ENCODE assay signal across 30 cellular contexts in the genomic region with DNA sequence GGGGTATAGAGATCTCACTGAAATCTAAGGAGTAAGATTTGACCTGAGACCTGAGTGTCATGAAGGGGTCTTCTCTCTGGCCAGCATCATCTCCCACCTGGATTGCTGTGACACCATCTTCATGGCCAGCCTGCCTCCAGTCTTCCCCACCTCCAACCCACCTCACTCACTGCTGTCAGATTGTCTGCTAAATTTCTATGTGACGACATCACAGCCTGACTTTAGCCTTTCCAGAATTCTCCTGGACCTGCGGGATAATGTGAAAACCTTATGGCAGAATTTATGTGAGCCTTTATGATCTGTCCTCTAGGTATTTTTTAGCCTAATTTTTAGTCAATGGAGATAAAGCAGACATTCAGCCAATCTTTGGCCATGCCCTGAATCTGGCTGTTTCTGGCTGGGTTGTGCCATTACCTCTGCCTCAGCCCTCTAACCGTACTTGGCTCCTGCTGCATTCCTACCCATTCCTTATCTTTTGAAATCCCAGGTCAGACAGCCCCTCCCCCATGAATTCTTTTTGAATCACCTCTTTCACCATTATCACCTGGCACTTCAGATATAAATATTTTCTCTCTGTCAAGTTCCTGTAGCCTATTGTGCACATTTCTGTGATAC.
"Had no signal": no experiment of that assay in that cellular context is flagged by ENCODE, and none has a peak within 500 bp of the region (broad histone marks: within the 10 kb centered on the region; RNA-seq: fewer than 3 reads in every experiment).

No MANE protein-coding gene starts in this region.

- ATAC-seq: activated T-cell treated with anti-CD3 and anti-CD28 coated beads, Interleukin-2, amount 50 U/mL, for 4 hours; activated T-helper 17 cell treated with anti-CD3 and anti-CD28 coated beads, Interleukin-2, amount 50 U/mL, for 72 hours; effector memory CD8-positive, alpha-beta T cell; esophagus mucosa; sciatic nerve; stimulated activated effector memory CD8-positive, alpha-beta T cell treated with anti-CD3 and anti-CD28 coated beads, Interleukin-12 subunit alpha, Interleukin-12 subunit beta, amount 100 ng/mL, for 72 hours; T-helper 17 cell had no signal

- H3K27ac Mint-ChIP-seq: activated CD4-positive, alpha-beta memory T cell treated with anti-CD3 and anti-CD28 coated beads for 36 hours; activated CD4-positive, alpha-beta T cell treated with anti-CD3 and anti-CD28 coated beads, Interleukin-2, amount 10 ng/mL, durations not matched to agents 24 days and 14 days; activated T-helper 17 cell treated with anti-CD3 and anti-CD28 coated beads, Interleukin-2, amount 50 U/mL, for 72 hours; effector memory CD8-positive, alpha-beta T cell; naive B cell; nephron progenitor cell; stimulated activated effector memory CD8-positive, alpha-beta T cell treated with anti-CD3 and anti-CD28 coated beads, Interleukin-12 subunit alpha, Interleukin-12 subunit beta, amount 100 ng/mL, for 72 hours; stimulated activated naive CD8-positive, alpha-beta T cell treated with anti-CD3 and anti-CD28 coated beads, Interleukin-15, Interleukin-2, amounts not matched to agents 100 ng/mL and 50 ng/mL, for 24 hours; T-helper 17 cell had no signal

- H3K27me3 ChIP-seq: heart right ventricle, pancreas, upper lobe of left lung had no signal

- DNase-seq: activated CD4-positive, alpha-beta memory T cell treated with anti-CD3 and anti-CD28 coated beads for 36 hours; activated CD4-positive, alpha-beta T cell treated with anti-CD3 and anti-CD28 coated beads, Interleukin-2, amount 10 ng/mL, durations not matched to agents 24 days and 14 days; activated CD4-positive, CD25-positive, alpha-beta regulatory T cell treated with anti-CD3 and anti-CD28 coated beads, Interleukin-2, amount 50 U/mL, for 72 hours; activated gamma-delta T cell treated with Interleukin-2 at 50 U/mL for 16 hours; activated naive CD4-positive, alpha-beta T cell treated with anti-CD3 and anti-CD28 coated beads, Interleukin-2, amount 50 U/mL, for 16 hours; activated T-cell treated with anti-CD3 and anti-CD28 coated beads, Interleukin-2, amount 50 U/mL, for 4 hours; amniotic stem cell; caudate nucleus; cortex of kidney; effector memory CD8-positive, alpha-beta T cell; foreskin fibroblast; heart right ventricle; naive B cell; nephron progenitor cell; pancreas; retina; stimulated activated CD4-positive, alpha-beta T cell treated with anti-CD3 and anti-CD28 coated beads, Interleukin-12 subunit alpha, Interleukin-12 subunit beta, amount 100 ng/mL, for 4 hours; stimulated activated CD4-positive, alpha-beta T cell treated with anti-CD3 and anti-CD28 coated beads, Interleukin-4, amount 100 ng/mL, for 24 hours; T-helper 17 cell; T1000; upper lobe of left lung had no signal

- H3K4me1 ChIP-seq: heart right ventricle, pancreas, prostate gland, upper lobe of left lung had no signal

- H3K4me1 Mint-ChIP-seq: activated CD4-positive, alpha-beta T cell treated with anti-CD3 and anti-CD28 coated beads, Interleukin-2, amount 10 ng/mL, durations not matched to agents 24 days and 14 days; activated T-helper 17 cell treated with anti-CD3 and anti-CD28 coated beads, Interleukin-2, amount 50 U/mL, for 72 hours; naive B cell; nephron progenitor cell; stimulated activated effector memory CD8-positive, alpha-beta T cell treated with anti-CD3 and anti-CD28 coated beads, Interleukin-12 subunit alpha, Interleukin-12 subunit beta, amount 100 ng/mL, for 72 hours; T-helper 17 cell had no signal

- H3K27ac ChIP-seq: heart right ventricle, pancreas, prostate gland, skin epidermis, thoracic aorta had no signal

- H3K4me3 Mint-ChIP-seq: activated CD4-positive, alpha-beta memory T cell treated with anti-CD3 and anti-CD28 coated beads for 36 hours; activated CD4-positive, alpha-beta T cell treated with anti-CD3 and anti-CD28 coated beads, Interleukin-2, amount 10 ng/mL, durations not matched to agents 24 days and 14 days; activated T-cell treated with anti-CD3 and anti-CD28 coated beads, Interleukin-2, amount 50 U/mL, for 4 hours; activated T-helper 17 cell treated with anti-CD3 and anti-CD28 coated beads, Interleukin-2, amount 50 U/mL, for 72 hours; effector memory CD8-positive, alpha-beta T cell; naive B cell; nephron progenitor cell; stimulated activated effector memory CD8-positive, alpha-beta T cell treated with anti-CD3 and anti-CD28 coated beads, Interleukin-12 subunit alpha, Interleukin-12 subunit beta, amount 100 ng/mL, for 72 hours; stimulated activated naive CD8-positive, alpha-beta T cell treated with anti-CD3 and anti-CD28 coated beads, Interleukin-15, Interleukin-2, amounts not matched to agents 100 ng/mL and 50 ng/mL, for 24 hours; T-helper 17 cell had no signal

- H3K27me3 Mint-ChIP-seq: activated CD4-positive, alpha-beta T cell treated with anti-CD3 and anti-CD28 coated beads, Interleukin-2, amount 10 ng/mL, durations not matched to agents 24 days and 14 days; naive B cell; T-helper 17 cell had no signal

- H3K36me3 Mint-ChIP-seq: activated CD4-positive, alpha-beta memory T cell treated with anti-CD3 and anti-CD28 coated beads for 36 hours; naive B cell; stimulated activated effector memory CD8-positive, alpha-beta T cell treated with anti-CD3 and anti-CD28 coated beads, Interleukin-12 subunit alpha, Interleukin-12 subunit beta, amount 100 ng/mL, for 72 hours had no signal

- H3K9me3 Mint-ChIP-seq: activated CD4-positive, alpha-beta T cell treated with anti-CD3 and anti-CD28 coated beads, Interleukin-2, amount 10 ng/mL, durations not matched to agents 24 days and 14 days; activated T-cell treated with anti-CD3 and anti-CD28 coated beads, Interleukin-2, amount 50 U/mL, for 4 hours; activated T-helper 17 cell treated with anti-CD3 and anti-CD28 coated beads, Interleukin-2, amount 50 U/mL, for 72 hours; stimulated activated effector memory CD8-positive, alpha-beta T cell treated with anti-CD3 and anti-CD28 coated beads, Interleukin-12 subunit alpha, Interleukin-12 subunit beta, amount 100 ng/mL, for 72 hours had no signal

- H3K9me3 ChIP-seq: pancreas, prostate gland, thoracic aorta, upper lobe of left lung had no signal

- H3K4me3 ChIP-seq: heart right ventricle, lung, pancreas, prostate gland, skin epidermis, thoracic aorta, upper lobe of left lung had no signal

- H3K36me3 ChIP-seq: heart right ventricle, pancreas, prostate gland, thoracic aorta, upper lobe of left lung had no signal
